In genomic region chr4:56768772-56769171, GRCh38 we compare ENCODE assay signal across 25 cellular contexts. TPM values are rescaled to one million over a fixed set of nuclear protein-coding genes. Genes with fewer than 3 reads are reported as not detected.
DNase-seq lines count a peak whose midpoint lies in the region; ATAC-seq and TF ChIP-seq lines count a peak whose summit lies in the region.
"Had no signal": no experiment of that assay in that cellular context is flagged by ENCODE, and none has a peak within 500 bp of the region (broad histone marks: within the 10 kb centered on the region; RNA-seq: fewer than 3 reads in every experiment).

No MANE protein-coding gene starts in this region.

- intact Hi-C loops in colonic mucosa (cut with DNase I) = no loop called here
- intact Hi-C loops in mucosa of descending colon (cut with DNase I, micrococcal nuclease) = no loop called here

- H3K27ac Mint-ChIP-seq in activated CD4-positive, alpha-beta T cell treated with anti-CD3 and anti-CD28 coated beads, Interleukin-2, amount 10 ng/mL, durations not matched to agents 7 days and 5 days = no peak overlapping the region
- H3K27ac Mint-ChIP-seq in progenitor cell of endocrine pancreas = no peak overlapping the region
- H3K27ac Mint-ChIP-seq: activated T-helper 2 cell treated with anti-CD3 and anti-CD28 coated beads, Interferon-gamma antibody, Interleukin-2, Interleukin-4, amounts not matched to agents 10 μg/mL and 5 μg/mL and 100 μg/mL, durations not matched to agents 14 hours and 24 hours and 36 hours; B cell; HFFc6; T-helper 17 cell had no signal

- peaks cover 10% of the 10 kb centered on the region for H3K4me1 Mint-ChIP-seq in activated CD4-positive, alpha-beta T cell treated with anti-CD3 and anti-CD28 coated beads, Interleukin-2, amount 10 ng/mL, durations not matched to agents 7 days and 5 days
- H3K4me1 Mint-ChIP-seq in progenitor cell of endocrine pancreas (ENCODE audit: low read depth) = no peaks in the 10 kb centered on the region

- H3K27me3 ChIP-seq in colonic mucosa (no peaks in the 10 kb centered on the region), WERI-Rb-1 (ENCODE audit: insufficient read depth, low read depth, severe bottlenecking) (no peaks in the 10 kb centered on the region)
- H3K27me3 ChIP-seq: uterus had no signal

- H3K27ac ChIP-seq in colonic mucosa (no peak overlapping the region), WERI-Rb-1 (no peak overlapping the region)
- H3K27ac ChIP-seq: epithelial cell of prostate, prostate gland, skin epidermis, uterus, VCaP had no signal

- CTCF ChIA-PET in activated CD4-positive, alpha-beta T cell treated with anti-CD3 and anti-CD28 coated beads, Interleukin-2, amount 10 ng/mL, durations not matched to agents 7 days and 5 days (lab: Charles Lee) = interaction anchor here (0.7 to 1.1 kb wide), 2 partner anchors 12 to 153 kb away, joined by 3 to 7 read pairs; no protein-coding TSS in a partner anchor

- no peaks in the 10 kb centered on the region for H3K36me3 ChIP-seq in colonic mucosa
- no peaks in the 10 kb centered on the region for H3K36me3 ChIP-seq in mucosa of descending colon (ENCODE audit: low read depth)
- no peaks in the 10 kb centered on the region for H3K36me3 ChIP-seq in WERI-Rb-1
- H3K36me3 ChIP-seq: prostate gland, uterus had no signal

- POLR2A ChIA-PET in activated CD4-positive, alpha-beta T cell treated with anti-CD3 and anti-CD28 coated beads, Interleukin-2, amount 10 ng/mL, durations not matched to agents 7 days and 5 days (lab: Charles Lee) = no interaction called here

- H3K36me3 Mint-ChIP-seq in activated CD4-positive, alpha-beta T cell treated with anti-CD3 and anti-CD28 coated beads, Interleukin-2, amount 10 ng/mL, durations not matched to agents 7 days and 5 days (ENCODE audit: low read depth) = no peaks in the 10 kb centered on the region
- H3K36me3 Mint-ChIP-seq in progenitor cell of endocrine pancreas (ENCODE audit: insufficient read depth) = no peaks in the 10 kb centered on the region

- H3K9me3 ChIP-seq in colonic mucosa (no peaks in the 10 kb centered on the region), mucosa of descending colon (no peaks in the 10 kb centered on the region), WERI-Rb-1 (ENCODE audit: severe bottlenecking) (no peaks in the 10 kb centered on the region)
- H3K9me3 ChIP-seq: prostate gland, uterus had no signal

- H3K9me3 Mint-ChIP-seq in activated CD4-positive, alpha-beta T cell treated with anti-CD3 and anti-CD28 coated beads, Interleukin-2, amount 10 ng/mL, durations not matched to agents 7 days and 5 days = no peaks in the 10 kb centered on the region
- H3K9me3 Mint-ChIP-seq in progenitor cell of endocrine pancreas (ENCODE audit: low read depth) = no peaks in the 10 kb centered on the region
- H3K9me3 Mint-ChIP-seq: activated T-helper 2 cell treated with anti-CD3 and anti-CD28 coated beads, Interferon-gamma antibody, Interleukin-2, Interleukin-4, amounts not matched to agents 10 μg/mL and 5 μg/mL and 100 μg/mL, durations not matched to agents 14 hours and 24 hours and 36 hours; HFFc6 had no signal

- H3K4me3 Mint-ChIP-seq in activated CD4-positive, alpha-beta T cell treated with anti-CD3 and anti-CD28 coated beads, Interleukin-2, amount 10 ng/mL, durations not matched to agents 7 days and 5 days = no peak overlapping the region
- no peak overlapping the region for H3K4me3 Mint-ChIP-seq in progenitor cell of endocrine pancreas (ENCODE audit: low read depth)
- H3K4me3 Mint-ChIP-seq: B cell, HFFc6, T-helper 17 cell had no signal

- peak; percentile 17 for DNase-seq in activated CD4-positive, alpha-beta T cell treated with anti-CD3 and anti-CD28 coated beads for 48 hours
- no peak for DNase-seq in activated CD4-positive, alpha-beta T cell treated with anti-CD3 and anti-CD28 coated beads, Interleukin-2, amount 10 ng/mL, durations not matched to agents 7 days and 5 days
- DNase-seq in colonic mucosa = peak; percentile 45
- peak in 1 of 3 donors; percentile 68 for DNase-seq in mucosa of descending colon
- DNase-seq in progenitor cell of endocrine pancreas (ENCODE audit: low spot score, unreplicated experiment) = no peak
- DNase-seq in WERI-Rb-1 = no peak
- DNase-seq: 8988T; EL; foreskin melanocyte; HFFc6; NCI-H2171 treated with DMSO at 0.1 percent for 48 hours; NCI-H774; stimulated activated CD4-positive, alpha-beta T cell treated with anti-CD3 and anti-CD28 coated beads, Interleukin-2, amount 100 ng/mL, for 48 hours; T-helper 17 cell; uterus had no signal

- H3K4me3 ChIP-seq in colonic mucosa (no peak overlapping the region), mucosa of descending colon (no peak overlapping the region), WERI-Rb-1 (ENCODE audit: low read depth, low read length) (no peak overlapping the region)
- H3K4me3 ChIP-seq: prostate gland, skin epidermis, uterus had no signal

- no peak for TF ChIP-seq CTCF in colonic mucosa (IDR thresholded peaks at IDR 0.05)
- TF ChIP-seq CTCF in mucosa of descending colon (IDR thresholded peaks at IDR 0.05) = no peak
- no peak for TF ChIP-seq CTCF in progenitor cell of endocrine pancreas (IDR thresholded peaks at IDR 0.05; ENCODE audit: unreplicated experiment)
- no peak for TF ChIP-seq CTCF in WERI-Rb-1 (IDR thresholded peaks at IDR 0.05; ENCODE audit: low read depth, low read length)

- ATAC-seq in HG02759 (IDR thresholded peaks at IDR 0.05; ENCODE audit: unreplicated experiment) = peak; percentile 53
- peak; percentile 91 for ATAC-seq in mucosa of descending colon
- ATAC-seq in HG02840 (IDR thresholded peaks at IDR 0.05; ENCODE audit: low FRiP score, unreplicated experiment) = no peak
- ATAC-seq: Panc1, T-helper 17 cell had no signal

- H3K27me3 Mint-ChIP-seq in activated CD4-positive, alpha-beta T cell treated with anti-CD3 and anti-CD28 coated beads, Interleukin-2, amount 10 ng/mL, durations not matched to agents 7 days and 5 days = no peaks in the 10 kb centered on the region
- H3K27me3 Mint-ChIP-seq in progenitor cell of endocrine pancreas = no peaks in the 10 kb centered on the region
- H3K27me3 Mint-ChIP-seq: B cell had no signal

- H3K4me1 ChIP-seq in colonic mucosa (peaks cover 4% of the 10 kb centered on the region), mucosa of descending colon (ENCODE audit: low read depth) (no peaks in the 10 kb centered on the region)
- H3K4me1 ChIP-seq: prostate gland, uterus had no signal

- no peak overlapping the region for H3K9ac ChIP-seq in colonic mucosa (ENCODE audit: low read depth in 2 of 2, low read length in 2 of 2)

RNA-seq across cellular contexts. Expression of gene SPINK2, which starts 52.7 kb away (rescaled TPM):
- 1 to 10 TPM; 5.0 to 7.9 TPM for total RNA-seq in activated CD4-positive, alpha-beta T cell treated with anti-CD3 and anti-CD28 coated beads, Interleukin-2, amount 10 ng/mL, durations not matched to agents 7 days and 5 days
- under 1 TPM in 1 of 2 donors, not detected in 1; 0.96 TPM for total RNA-seq in colonic mucosa
- total RNA-seq in mucosa of descending colon = 1 to 10 TPM in 2 of 3 donors, not detected in 1; 1.1 to 2.7 TPM
- total RNA-seq in progenitor cell of endocrine pancreas = not detected in 2 replicates
- total RNA-seq: dermis microvascular lymphatic vessel endothelial cell, HFFc6, uterus had no signal

Comparison
In these comparisons a context has a peak if more than half of its experiments do, and no peak if none do; other contexts are left out.
1. DNase-seq: peak in activated CD4-positive, alpha-beta T cell treated with anti-CD3 and anti-CD28 coated beads for 48 hours (single experiment) and colonic mucosa (single experiment); none in activated CD4-positive, alpha-beta T cell treated with anti-CD3 and anti-CD28 coated beads, Interleukin-2, amount 10 ng/mL, durations not matched to agents 7 days and 5 days (single experiment), progenitor cell of endocrine pancreas (single experiment) and WERI-Rb-1 (single experiment).